ENCODE assay signal across 8 cellular contexts in the genomic region with DNA sequence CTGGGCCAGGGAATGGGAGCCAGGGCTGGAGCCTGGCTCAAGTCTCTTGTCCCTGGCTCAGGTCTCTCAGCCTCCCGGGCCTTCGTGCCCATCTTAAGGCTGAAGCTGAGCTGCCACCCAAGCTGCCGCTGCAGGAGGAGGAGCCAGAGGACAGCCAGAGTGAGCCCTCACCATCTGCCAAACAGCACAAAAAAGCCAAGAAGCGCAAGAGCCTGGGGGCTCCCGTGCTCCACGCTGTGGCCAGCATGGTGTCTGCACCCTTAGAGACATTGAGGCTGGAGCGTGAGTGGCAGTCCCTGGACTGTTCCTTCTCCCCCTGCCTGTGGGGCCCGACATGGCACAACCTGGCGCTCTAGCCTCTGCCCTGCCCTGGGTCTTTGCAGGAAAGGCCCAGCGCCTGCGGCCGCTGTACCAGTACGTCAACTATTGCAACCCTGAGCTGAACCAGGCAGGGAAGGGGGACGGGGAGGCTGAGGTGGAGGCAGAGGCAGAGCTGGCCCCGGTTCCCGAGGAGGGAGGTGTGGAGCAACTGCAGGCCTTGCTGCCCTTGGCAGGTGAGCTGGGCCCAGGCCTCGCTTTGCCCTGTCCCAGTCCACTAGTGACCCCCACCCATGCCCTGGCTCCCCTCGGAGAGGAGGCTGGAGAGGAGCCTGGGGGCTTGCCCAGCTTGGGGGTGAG. TPM values are rescaled to one million over a fixed set of nuclear protein-coding genes. Genes with fewer than 3 reads are reported as not detected.
DNase-seq lines count a peak whose midpoint lies in the region; ATAC-seq and TF ChIP-seq lines count a peak whose summit lies in the region.

No MANE protein-coding gene starts in this region.

- intact Hi-C loops in psoas muscle (cut with DNase I) = loop anchor here (2.0 to 5.0 kb wide), 3 partner anchors 49 to 147 kb away; a partner anchor contains a TSS

- H2AFZ ChIP-seq in GM23248 (peak overlapping the region; percentile 93), Loucy (ENCODE audit: low read length) (0 out of 2 replicates have a peak overlapping the region, but pooled peaks have one; percentile 42)

- H3K27me3 Mint-ChIP-seq in activated naive CD8-positive, alpha-beta T cell treated with anti-CD3 and anti-CD28 coated beads, Interleukin-2, amount 10 ng/mL, durations not matched to agents 7 days and 5 days = no peaks in the 10 kb centered on the region

- in situ Hi-C loops in GM23248 (cut with MboI) = no loop called here

- H3K27ac Mint-ChIP-seq in activated naive CD8-positive, alpha-beta T cell treated with anti-CD3 and anti-CD28 coated beads, Interleukin-2, amount 10 ng/mL, durations not matched to agents 7 days and 5 days = no peak overlapping the region

- H3K36me3 ChIP-seq in GM23248 (ENCODE audit: low read depth) (no peaks in the 10 kb centered on the region), Loucy (ENCODE audit: insufficient read depth, low read length) (no peaks in the 10 kb centered on the region), cardiac muscle cell (no peaks in the 10 kb centered on the region), psoas muscle (ENCODE audit: insufficient read depth in 1 of 2, low read depth in 1 of 2) (peaks cover 0 to 21% of the 10 kb centered on the region in 2 donors)

- no peaks in the 10 kb centered on the region for H3K36me3 Mint-ChIP-seq in activated naive CD8-positive, alpha-beta T cell treated with anti-CD3 and anti-CD28 coated beads, Interleukin-2, amount 10 ng/mL, durations not matched to agents 7 days and 5 days

- H3K9me2 ChIP-seq in GM23248 (ENCODE audit: insufficient read depth) (no peaks in the 10 kb centered on the region), Loucy (replicated peaks; ENCODE audit: low read depth, low read length) (no peaks in the 10 kb centered on the region)

- H4K20me1 ChIP-seq in GM23248 (ENCODE audit: insufficient read depth) (no peaks in the 10 kb centered on the region), Loucy (ENCODE audit: insufficient read depth, low read length, poor library complexity, severe bottlenecking) (no peaks in the 10 kb centered on the region)

- 14% methylated on average over 15 to 18 of the region's 18 CpGs for WGBS in GM23248 (ENCODE audit: low coverage in 1 of 2, low lambda C conversion rate in 2 of 2, missing lambda C conversion rate in 2 of 2), 2 experiments
- WGBS in psoas muscle, 3 donors = 18 to 26% (median 18%) methylated on average over 17 to 18 of the region's 18 CpGs

- peaks cover 11% of the 10 kb centered on the region for H3K79me2 ChIP-seq in GM23248 (ENCODE audit: insufficient read depth)
- no peaks in the 10 kb centered on the region for H3K79me2 ChIP-seq in Loucy (ENCODE audit: insufficient read depth, low read length)

- H3K27me3 ChIP-seq in GM23248 (replicated peaks; ENCODE audit: insufficient read depth) (no peaks in the 10 kb centered on the region), Loucy (ENCODE audit: insufficient read depth, low read length, poor library complexity, severe bottlenecking) (no peaks in the 10 kb centered on the region), cardiac muscle cell (peaks cover 33% of the 10 kb centered on the region), psoas muscle (ENCODE audit: insufficient read depth in 3 of 3, low read length in 2 of 3) (no peaks in the 10 kb centered on the region)

- peak overlapping the region; percentile 49 for H3K27ac ChIP-seq in GM23248
- no peak overlapping the region for H3K27ac ChIP-seq in cardiac muscle cell
- H3K27ac ChIP-seq in psoas muscle = peak overlapping the region; percentile 90

- H3K4me3 ChIP-seq in GM23248 (peak overlapping the region; percentile 82; the same call in 1 of the 2 replicates), Loucy (ENCODE audit: low read length, poor library complexity, severe bottlenecking) (peak overlapping the region; percentile 75), cardiac muscle cell (no peak overlapping the region), psoas muscle (peak overlapping the region; percentile 88)

- peak overlapping the region; percentile 93 for H3K4me3 Mint-ChIP-seq in activated naive CD8-positive, alpha-beta T cell treated with anti-CD3 and anti-CD28 coated beads, Interleukin-2, amount 10 ng/mL, durations not matched to agents 7 days and 5 days

- no peaks in the 10 kb centered on the region for H3K9me3 Mint-ChIP-seq in activated naive CD8-positive, alpha-beta T cell treated with anti-CD3 and anti-CD28 coated beads, Interleukin-2, amount 10 ng/mL, durations not matched to agents 7 days and 5 days

- H3K4me2 ChIP-seq in GM23248 (ENCODE audit: unreplicated experiment) (peak overlapping the region; percentile 82), Loucy (ENCODE audit: low read depth, low read length, poor library complexity, severe bottlenecking) (peak overlapping the region; percentile 79)

- H3K9ac ChIP-seq in GM23248 (peak overlapping the region; percentile 79), Loucy (ENCODE audit: low read depth, low read length, poor library complexity, severe bottlenecking) (peak overlapping the region; percentile 65)

- POLR2A ChIA-PET in activated naive CD8-positive, alpha-beta T cell treated with anti-CD3 and anti-CD28 coated beads, Interleukin-2, amount 10 ng/mL, durations not matched to agents 7 days and 5 days (lab: Charles Lee) = interaction anchor here (1.8 to 3.4 kb wide), 6 partner anchors 8 to 187 kb away, joined by 4 to 20 read pairs (median 14); a partner anchor contains a TSS

- TF ChIP-seq CTCF in Loucy (conservative IDR thresholded peaks at IDR 0.05; ENCODE audit: low read length) (peak; percentile 84), cardiac muscle cell (IDR thresholded peaks at IDR 0.05; ENCODE audit: low read depth, low read length) (peak; percentile 95), psoas muscle (IDR thresholded peaks at IDR 0.05) (peak; percentile 81)

- H3F3A ChIP-seq in GM23248 (ENCODE audit: insufficient read depth) (no peaks in the 10 kb centered on the region), Loucy (ENCODE audit: low read depth) (no peaks in the 10 kb centered on the region)

- H3K9me3 ChIP-seq in GM23248 (ENCODE audit: low read depth) = no peaks in the 10 kb centered on the region
- no peaks in the 10 kb centered on the region for H3K9me3 ChIP-seq in Loucy (ENCODE audit: insufficient read depth, low read depth, low read length)
- H3K9me3 ChIP-seq in cardiac muscle cell (ENCODE audit: low read depth) = no peaks in the 10 kb centered on the region
- H3K9me3 ChIP-seq in psoas muscle = no peaks in the 10 kb centered on the region

- peaks cover 10% of the 10 kb centered on the region for H3K4me1 ChIP-seq in GM23248 (ENCODE audit: insufficient read depth)
- H3K4me1 ChIP-seq in Loucy (ENCODE audit: insufficient read depth, low read length, poor library complexity, severe bottlenecking) = peaks cover 18% of the 10 kb centered on the region
- H3K4me1 ChIP-seq in cardiac muscle cell (ENCODE audit: low read depth) = no peaks in the 10 kb centered on the region
- peaks cover 17% of the 10 kb centered on the region for H3K4me1 ChIP-seq in psoas muscle

- peak; percentile 96 for DNase-seq in ELF-1 (ENCODE audit: low read depth, low spot score)
- DNase-seq in GM23248 = peak; percentile 97
- DNase-seq in SKM-1 (lab: John Stamatoyannopoulos, UW; ENCODE audit: unreplicated experiment) = peak; percentile 78
- peak; percentile 81 for DNase-seq in activated naive CD8-positive, alpha-beta T cell treated with anti-CD3 and anti-CD28 coated beads, Interleukin-2, amount 10 ng/mL, durations not matched to agents 7 days and 5 days
- peak; percentile 85 to 94 for DNase-seq in cardiac muscle cell (ENCODE audit: low read depth in 1 of 2, low spot score in 1 of 2)
- peak; percentile 87 to 93 for DNase-seq in psoas muscle
- DNase-seq in ureter (ENCODE audit: low spot score) = peak; percentile 89

- ATAC-seq in activated naive CD8-positive, alpha-beta T cell treated with anti-CD3 and anti-CD28 coated beads, Interleukin-2, amount 10 ng/mL, durations not matched to agents 7 days and 5 days (ENCODE audit: low read depth) = peak; percentile 91
- ATAC-seq in psoas muscle = peak; percentile 88 to 90 (median 90)

- peaks cover 9% of the 10 kb centered on the region for H3K4me1 Mint-ChIP-seq in activated naive CD8-positive, alpha-beta T cell treated with anti-CD3 and anti-CD28 coated beads, Interleukin-2, amount 10 ng/mL, durations not matched to agents 7 days and 5 days

RNA-seq across cellular contexts. Expression of a gene that starts 1.3 kb away (rescaled TPM):
- total RNA-seq in GM23248 (2014; rRNA removed; shearing (Covaris generic)) = 2.1 and 6.6 TPM in 2 replicates
- polyA plus RNA-seq in GM23248 (2016; fragmentation: Nextera tagmentation; extraction: Ambion mirVana) = 2.8 and 3.4 TPM in 2 replicates
- total RNA-seq in activated naive CD8-positive, alpha-beta T cell treated with anti-CD3 and anti-CD28 coated beads, Interleukin-2, amount 10 ng/mL, durations not matched to agents 7 days and 5 days = 1 to 10 TPM; 5.6 to 5.8 TPM
- total RNA-seq in cardiac muscle cell = 13.0 and 14.9 TPM in 2 replicates
- 1.7 and 5.1 TPM in 2 replicates for polyA plus RNA-seq in cardiac muscle cell
- total RNA-seq in psoas muscle = 1 to 10 TPM; 5.1 to 7.3 (median 5.9) TPM
- polyA plus RNA-seq in psoas muscle = 1 to 10 TPM; 2.6 to 6.5 (median 4.5) TPM
- 2.7 TPM for total RNA-seq in ureter

RNA-seq across cellular contexts. Expression of a gene that starts 1.4 kb away (rescaled TPM):
- 11.2 and 15.0 TPM in 2 replicates for total RNA-seq in GM23248 (2014; rRNA removed; shearing (Covaris generic))
- polyA plus RNA-seq in GM23248 (2016; fragmentation: Nextera tagmentation; extraction: Ambion mirVana) (6.7 and 8.3 TPM in 2 replicates), cardiac muscle cell (23.3 and 23.8 TPM in 2 replicates), psoas muscle (10 to 100 TPM; 17.5 to 20.7 (median 19.2) TPM)
- 10 to 100 TPM in 1 of 2 experiments, 1 to 10 TPM in 1; 9.6 to 12.1 TPM for total RNA-seq in activated naive CD8-positive, alpha-beta T cell treated with anti-CD3 and anti-CD28 coated beads, Interleukin-2, amount 10 ng/mL, durations not matched to agents 7 days and 5 days
- total RNA-seq in cardiac muscle cell (29.8 and 34.8 TPM in 2 replicates), psoas muscle (1 to 10 TPM; 6.5 to 7.6 (median 7.1) TPM), ureter (18.0 TPM)

RNA-seq across cellular contexts. Expression of a gene that starts 7.2 kb away (rescaled TPM):
- total RNA-seq in GM23248 (2014; rRNA removed; shearing (Covaris generic)) = 0.97 TPM in 1 of 2 replicates, not detected in the other
- polyA plus RNA-seq in GM23248 (2016; fragmentation: Nextera tagmentation; extraction: Ambion mirVana) (0.58 and 0.70 TPM in 2 replicates), cardiac muscle cell (0.91 and 1.1 TPM in 2 replicates), psoas muscle (10 to 100 TPM in 1 of 3 donors, 1 to 10 TPM in 2; 8.0 to 11.0 (median 9.9) TPM)
- total RNA-seq in activated naive CD8-positive, alpha-beta T cell treated with anti-CD3 and anti-CD28 coated beads, Interleukin-2, amount 10 ng/mL, durations not matched to agents 7 days and 5 days = 10 to 100 TPM in 1 of 2 experiments, 1 to 10 TPM in 1; 9.5 to 11.1 TPM
- total RNA-seq in cardiac muscle cell (0.71 and 0.74 TPM in 2 replicates), psoas muscle (1 to 10 TPM; 4.9 to 6.8 (median 5.9) TPM), ureter (1.6 TPM)

RNA-seq across cellular contexts. Expression of a gene that starts 7.9 kb away (rescaled TPM):
- 25.8 and 33.4 TPM in 2 replicates for total RNA-seq in GM23248 (2014; rRNA removed; shearing (Covaris generic))
- polyA plus RNA-seq in GM23248 (2016; fragmentation: Nextera tagmentation; extraction: Ambion mirVana) (24.0 and 25.2 TPM in 2 replicates), cardiac muscle cell (25.1 and 31.8 TPM in 2 replicates), psoas muscle (10 to 100 TPM in 2 of 3 donors, 1 to 10 TPM in 1; 8.9 to 16.7 (median 12.6) TPM)
- total RNA-seq in activated naive CD8-positive, alpha-beta T cell treated with anti-CD3 and anti-CD28 coated beads, Interleukin-2, amount 10 ng/mL, durations not matched to agents 7 days and 5 days = 10 to 100 TPM; 50.7 to 54.2 TPM
- total RNA-seq in cardiac muscle cell (17.2 and 25.5 TPM in 2 replicates), psoas muscle (10 to 100 TPM in 1 of 4 donors, 1 to 10 TPM in 3; 4.9 to 10.2 (median 7.4) TPM), ureter (14.3 TPM)

RNA-seq across cellular contexts. Expression of a gene that starts 23.0 kb away (rescaled TPM):
- under 0.01 TPM in 1 of 2 replicates, not detected in the other for total RNA-seq in GM23248 (2014; rRNA removed; shearing (Covaris generic))
- polyA plus RNA-seq in GM23248 (2016; fragmentation: Nextera tagmentation; extraction: Ambion mirVana) = 1.1 and 1.4 TPM in 2 replicates
- total RNA-seq in activated naive CD8-positive, alpha-beta T cell treated with anti-CD3 and anti-CD28 coated beads, Interleukin-2, amount 10 ng/mL, durations not matched to agents 7 days and 5 days = 100 to 1,000 TPM; 199 to 203 TPM
- 0.78 and 1.6 TPM in 2 replicates for total RNA-seq in cardiac muscle cell
- 2.3 and 2.4 TPM in 2 replicates for polyA plus RNA-seq in cardiac muscle cell
- total RNA-seq in psoas muscle = 1 to 10 TPM in 1 of 4 donors, under 1 TPM in 2, not detected in 1; 0.59 to 1.1 (median 0.63) TPM
- under 1 TPM; 0.17 to 0.46 (median 0.30) TPM for polyA plus RNA-seq in psoas muscle
- 5.7 TPM for total RNA-seq in ureter
